ENCODE assay signal across 8 cellular contexts in genomic region chr22:38273135-38273761, GRCh38. TPM values are rescaled to one million over a fixed set of nuclear protein-coding genes. Genes with fewer than 3 reads are reported as not detected.
DNase-seq lines count a peak whose midpoint lies in the region; ATAC-seq, FAIRE-seq and TF ChIP-seq lines count a peak whose summit lies in the region.

No MANE protein-coding gene starts in this region.

- H3K36me3 Mint-ChIP-seq in neural progenitor cell: peaks cover 6% of the 10 kb centered on the region

- peak overlapping the region; percentile 92 for H3K4me2 ChIP-seq in neural progenitor cell

- H3K27me3 ChIP-seq in esophagus (ENCODE audit: control insufficient read depth in 1 of 2, insufficient read depth in 2 of 2, low read length in 2 of 2) (no peaks in the 10 kb centered on the region), neural progenitor cell (no peaks in the 10 kb centered on the region)

- WGBS in esophagus, 2 donors: 10 to 12% methylated on average over 24 to 25 of the region's 25 CpGs

- H3K4me3 ChIP-seq in esophagus (ENCODE audit: low read depth in 1 of 2, low read length in 2 of 2): peak overlapping the region; percentile 72 to 76
- H3K4me3 ChIP-seq in neural progenitor cell: peak overlapping the region; percentile 98

- DNase-seq in GM19239 (ENCODE audit: insufficient read length, low spot score) (no peak), SK-MEL-5 (ENCODE audit: low read depth, low spot score) (peak; percentile 56), neural progenitor cell (ENCODE audit: low spot score) (no peak), GDM1 (lab: John Stamatoyannopoulos, UW) (no peak), NCI-H774 (lab: John Stamatoyannopoulos, UW) (no peak)

- peak overlapping the region; percentile 25 for H3K9ac ChIP-seq in neural progenitor cell

- H4K20me1 ChIP-seq in neural progenitor cell (ENCODE audit: low read depth): peaks cover 42% of the 10 kb centered on the region

- no peak for TF ChIP-seq CTCF in neural progenitor cell (IDR thresholded peaks at IDR 0.05)

- peak overlapping the region; percentile 100 for H2AFZ ChIP-seq in neural progenitor cell (replicated peaks)

- H3K9me3 ChIP-seq in esophagus (ENCODE audit: control insufficient read depth in 2 of 2, insufficient read depth in 1 of 2, low read depth in 1 of 2, low read length in 1 of 2): no peaks in the 10 kb centered on the region
- H3K9me3 ChIP-seq in neural progenitor cell (ENCODE audit: low read depth): no peaks in the 10 kb centered on the region

- in situ Hi-C loops in SK-MEL-5 (cut with HindIII; ENCODE audit: low pct_unique_long_range_greater_than_20kb, low sequenced_read_pairs): no loop called here

- H3K4me3 Mint-ChIP-seq in neural progenitor cell: peak overlapping the region; percentile 92

- H3F3A ChIP-seq in neural progenitor cell (ENCODE audit: low read depth): peaks cover 24% of the 10 kb centered on the region

- H3K79me2 ChIP-seq in neural progenitor cell (ENCODE audit: low read depth): peaks cover 44% of the 10 kb centered on the region

- H3K27me3 Mint-ChIP-seq in neural progenitor cell (ENCODE audit: insufficient read depth, low read depth): peaks cover 9% of the 10 kb centered on the region

- ATAC-seq in HG03378 (IDR thresholded peaks at IDR 0.05; ENCODE audit: unreplicated experiment): no peak
- no peak for ATAC-seq in HG02623 (IDR thresholded peaks at IDR 0.05; ENCODE audit: unreplicated experiment)

- peak; percentile 75 for FAIRE-seq in GM19239 (lab: Jason Lieb, UNC)

- H3K4me1 ChIP-seq in esophagus (ENCODE audit: control insufficient read depth in 2 of 2, insufficient read depth in 2 of 2, low read length in 1 of 2) (peaks cover 7 to 16% of the 10 kb centered on the region in 2 donors), neural progenitor cell (peaks cover 12% of the 10 kb centered on the region)

- H3K36me3 ChIP-seq in esophagus (ENCODE audit: control insufficient read depth in 2 of 2, insufficient read depth in 2 of 2, low read length in 1 of 2) (no peaks in the 10 kb centered on the region), neural progenitor cell (no peaks in the 10 kb centered on the region)

- H3K4me1 Mint-ChIP-seq in neural progenitor cell: peaks cover 52% of the 10 kb centered on the region

- peak overlapping the region; percentile 98 for H3K27ac Mint-ChIP-seq in neural progenitor cell

- H3K27ac ChIP-seq in esophagus (ENCODE audit: low read depth in 2 of 2, low read length in 1 of 2) (peak overlapping the region; percentile 85 to 89), neural progenitor cell (no peak overlapping the region)

- no peaks in the 10 kb centered on the region for H3K9me3 Mint-ChIP-seq in neural progenitor cell

RNA-seq across cellular contexts. Expression of gene TMEM184B, which starts 0.4 kb away (rescaled TPM):
- total RNA-seq in SK-MEL-5 (2014; rRNA removed; shearing (Covaris generic)): 12.7 and 14.7 TPM in 2 replicates
- 109 and 114 TPM in 2 replicates for polyA plus RNA-seq in SK-MEL-5 (2015; cell fraction: cytosol; rRNA removed)
- 39.1 and 65.5 TPM in 2 replicates for polyA plus RNA-seq in SK-MEL-5 (2015; cell fraction: nucleus; rRNA removed)
- polyA plus RNA-seq in esophagus: 10 to 100 TPM; 10.8 to 14.4 TPM
- 26.5 and 43.3 TPM in 2 replicates for total RNA-seq in neural progenitor cell (ENCODE audit: low replicate concordance)

RNA-seq across cellular contexts. Expression of gene CSNK1E, which starts 44.0 kb away (rescaled TPM):
- total RNA-seq in SK-MEL-5 (2014; rRNA removed; shearing (Covaris generic)): 117 and 120 TPM in 2 replicates
- polyA plus RNA-seq in SK-MEL-5 (2015; cell fraction: cytosol; rRNA removed): 190 and 219 TPM in 2 replicates
- polyA plus RNA-seq in SK-MEL-5 (2015; cell fraction: nucleus; rRNA removed): 426 and 488 TPM in 2 replicates
- 100 to 1,000 TPM in 1 of 2 donors, 10 to 100 TPM in 1; 69.4 to 152 TPM for polyA plus RNA-seq in esophagus
- total RNA-seq in neural progenitor cell (ENCODE audit: low replicate concordance): 106 and 205 TPM in 2 replicates
